17 cellular contexts compared by ENCODE assay signal in the genomic region with DNA sequence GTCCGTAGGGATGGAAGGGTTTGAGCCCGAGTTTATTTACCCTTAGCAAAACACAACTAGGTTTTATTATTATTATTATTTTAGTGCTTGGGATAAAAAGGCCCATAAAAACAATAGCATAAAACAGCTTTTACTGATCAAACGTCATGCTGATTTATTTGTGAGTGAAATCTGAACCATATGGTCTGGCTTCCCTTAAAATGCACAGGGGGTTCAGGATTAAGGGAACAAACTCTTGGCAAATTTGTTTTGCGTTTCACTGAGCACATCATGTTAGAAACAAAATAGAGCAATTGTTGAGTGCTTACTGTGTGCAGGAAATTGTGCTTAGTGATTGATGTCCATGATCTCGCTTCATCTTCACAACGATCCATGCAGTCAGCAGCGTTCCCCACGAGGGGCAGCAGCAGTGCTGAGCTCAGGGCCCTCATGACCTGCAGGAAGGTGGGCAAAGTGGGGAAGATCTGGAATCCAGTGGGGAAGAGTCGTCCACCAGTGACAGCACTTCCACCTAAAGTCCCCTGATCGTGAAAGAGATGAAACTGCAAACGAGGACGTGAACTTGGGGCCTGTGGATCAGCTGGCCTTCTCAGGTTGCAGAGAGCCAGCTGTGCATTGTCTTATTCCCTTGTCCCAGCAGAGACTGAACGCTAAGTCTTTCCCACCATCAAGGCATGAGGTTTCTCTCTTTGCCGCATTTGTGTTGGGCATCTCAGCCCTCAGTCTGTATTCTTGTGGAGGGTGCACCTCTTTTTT.
"Had no signal": no experiment of that assay in that cellular context is flagged by ENCODE, and none has a peak within 500 bp of the region (broad histone marks: within the 10 kb centered on the region; RNA-seq: fewer than 3 reads in every experiment).

No MANE protein-coding gene starts in this region.

- H3K27ac Mint-ChIP-seq: activated CD4-positive, alpha-beta T cell treated with anti-CD3 and anti-CD28 coated beads, Interleukin-2, amount 10 ng/mL, durations not matched to agents 7 days and 5 days; activated naive CD8-positive, alpha-beta T cell treated with anti-CD3 and anti-CD28 coated beads, Interleukin-2, amount 10 ng/mL, durations not matched to agents 7 days and 5 days had no signal

- H3K4me3 Mint-ChIP-seq: activated CD4-positive, alpha-beta T cell treated with anti-CD3 and anti-CD28 coated beads, Interleukin-2, amount 10 ng/mL, durations not matched to agents 7 days and 5 days; activated naive CD8-positive, alpha-beta T cell treated with anti-CD3 and anti-CD28 coated beads, Interleukin-2, amount 10 ng/mL, durations not matched to agents 7 days and 5 days; brain; naive B cell had no signal

- H3K9me3 Mint-ChIP-seq: activated CD4-positive, alpha-beta T cell treated with anti-CD3 and anti-CD28 coated beads, Interleukin-2, amount 10 ng/mL, durations not matched to agents 7 days and 5 days; activated naive CD8-positive, alpha-beta T cell treated with anti-CD3 and anti-CD28 coated beads, Interleukin-2, amount 10 ng/mL, durations not matched to agents 7 days and 5 days; naive B cell had no signal

- H3K9me3 ChIP-seq: gastroesophageal sphincter, tibial nerve had no signal

- H3K27ac ChIP-seq: gastroesophageal sphincter, tibial nerve had no signal

- ATAC-seq: gastroesophageal sphincter, left colon had no signal

- H3K4me3 ChIP-seq: dorsolateral prefrontal cortex, gastroesophageal sphincter, tibial nerve had no signal

- DNase-seq: activated CD4-positive, alpha-beta T cell treated with anti-CD3 and anti-CD28 coated beads, Interleukin-2, amount 10 ng/mL, durations not matched to agents 7 days and 5 days; activated CD8-positive, alpha-beta memory T cell treated with anti-CD3 and anti-CD28 coated beads for 24 hours; activated naive CD4-positive, alpha-beta T cell; activated naive CD8-positive, alpha-beta T cell treated with anti-CD3 and anti-CD28 coated beads, Interleukin-2, amount 10 ng/mL, durations not matched to agents 7 days and 5 days; erythroblast; left colon; mammary epithelial cell; naive B cell; posterior cingulate gyrus; stimulated activated CD4-positive, alpha-beta T cell treated with anti-CD3 and anti-CD28 coated beads, Interleukin-15, amount 100 ng/mL, for 24 hours; stimulated activated CD4-positive, alpha-beta T cell treated with anti-CD3 and anti-CD28 coated beads, Interleukin-4, amount 100 ng/mL, for 24 hours; stimulated activated CD8-positive, alpha-beta memory T cell treated with anti-CD3 and anti-CD28 coated beads, Interleukin-4, amount 100 ng/mL, for 48 hours; stimulated activated naive CD4-positive, alpha-beta T cell treated with Interleukin-2 at 50 U/mL for 16 hours had no signal

- H3K36me3 ChIP-seq: gastroesophageal sphincter, tibial nerve had no signal

- H3K36me3 Mint-ChIP-seq: activated naive CD8-positive, alpha-beta T cell treated with anti-CD3 and anti-CD28 coated beads, Interleukin-2, amount 10 ng/mL, durations not matched to agents 7 days and 5 days; naive B cell had no signal

- H3K4me1 ChIP-seq: gastroesophageal sphincter, tibial nerve had no signal

- H3K4me1 Mint-ChIP-seq: activated CD4-positive, alpha-beta T cell treated with anti-CD3 and anti-CD28 coated beads, Interleukin-2, amount 10 ng/mL, durations not matched to agents 7 days and 5 days; activated naive CD8-positive, alpha-beta T cell treated with anti-CD3 and anti-CD28 coated beads, Interleukin-2, amount 10 ng/mL, durations not matched to agents 7 days and 5 days; naive B cell had no signal

- H3K27me3 Mint-ChIP-seq: activated CD4-positive, alpha-beta T cell treated with anti-CD3 and anti-CD28 coated beads, Interleukin-2, amount 10 ng/mL, durations not matched to agents 7 days and 5 days had no signal

- H3K27me3 ChIP-seq: gastroesophageal sphincter, tibial nerve had no signal
